In genomic region chr3:32437898-32438297, GRCh38 we compare ENCODE assay signal across 17 cellular contexts. TPM values are rescaled to one million over a fixed set of nuclear protein-coding genes. Genes with fewer than 3 reads are reported as not detected.
DNase-seq lines count a peak whose midpoint lies in the region; ATAC-seq, FAIRE-seq and TF ChIP-seq lines count a peak whose summit lies in the region.
"Had no signal": no experiment of that assay in that cellular context is flagged by ENCODE, and none has a peak within 500 bp of the region (broad histone marks: within the 10 kb centered on the region; RNA-seq: fewer than 3 reads in every experiment).

No MANE protein-coding gene starts in this region.

- TF ChIP-seq CTCF in natural killer cell (IDR thresholded peaks at IDR 0.05), result no peak
- no peak for TF ChIP-seq CTCF in endothelial cell of umbilical vein (IDR thresholded peaks at IDR 0.05; ENCODE audit: extremely low read depth in 1 of 2, insufficient read depth in 1 of 2, low read depth in 1 of 2, low read length in 2 of 2)
- no peak for TF ChIP-seq CTCF in type B pancreatic cell (conservative IDR thresholded peaks at IDR 0.05)

- intact Hi-C loops in natural killer cell (cut with micrococcal nuclease) (no loop called here), endothelial cell of umbilical vein (cut with micrococcal nuclease) (no loop called here)

- H3K27ac ChIP-seq in endothelial cell of umbilical vein (ENCODE audit: insufficient read depth, low read depth, low read length), result no peak overlapping the region
- H3K27ac ChIP-seq: parathyroid adenoma, tibial artery had no signal

- peaks cover 28% of the 10 kb centered on the region for H3K79me2 ChIP-seq in endothelial cell of umbilical vein (ENCODE audit: control insufficient read depth, insufficient read depth, low read length)
- H3K79me2 ChIP-seq: parathyroid adenoma had no signal

- CTCF ChIA-PET in T-cell (lab: Charles Lee), result interaction anchor here in 1 of 2 donors (1.5 kb wide), 1 partner anchor 29 kb away, joined by 4 read pairs; no protein-coding TSS in a partner anchor
- CTCF ChIA-PET in endothelial cell of umbilical vein (lab: Charles Lee), result interaction anchor here (1.0 to 1.8 kb wide), 4 partner anchors 12 to 63 kb away, joined by 3 to 9 read pairs (median 3); no protein-coding TSS in a partner anchor

- peak overlapping the region; percentile 27 for H3K4me3 Mint-ChIP-seq in natural killer cell treated with Interleukin-12 subunit alpha and Interleukin-12 subunit beta and Interleukin-15 and Interleukin-18, amount 100 ng/mL, for 72 hours
- no peak overlapping the region for H3K4me3 Mint-ChIP-seq in natural killer cell
- H3K4me3 Mint-ChIP-seq in T-cell, result peak overlapping the region in 1 of 3 donors; percentile 33
- no peak overlapping the region for H3K4me3 Mint-ChIP-seq in type B pancreatic cell

- TF ChIP-seq POLR2A in endothelial cell of umbilical vein (IDR thresholded peaks at IDR 0.05; ENCODE audit: low read depth, low read length), result no peak

- H3K27ac Mint-ChIP-seq in natural killer cell treated with Interleukin-12 subunit alpha and Interleukin-12 subunit beta and Interleukin-15 and Interleukin-18, amount 100 ng/mL, for 72 hours, result peak overlapping the region in 1 of 2 donors; percentile 63
- H3K27ac Mint-ChIP-seq in natural killer cell (no peak overlapping the region), T-cell (peak overlapping the region; percentile 96 to 97), type B pancreatic cell (no peak overlapping the region)

- peaks cover 33 to 43% of the 10 kb centered on the region in 2 donors for H3K4me1 Mint-ChIP-seq in natural killer cell treated with Interleukin-12 subunit alpha and Interleukin-12 subunit beta and Interleukin-15 and Interleukin-18, amount 100 ng/mL, for 72 hours (ENCODE audit: low read depth in 2 of 2)
- H3K4me1 Mint-ChIP-seq in natural killer cell (peaks cover 8 to 16% of the 10 kb centered on the region in 2 donors), T-cell (peaks cover 75 to 88% (median 83%) of the 10 kb centered on the region in 3 donors), type B pancreatic cell (ENCODE audit: unreplicated experiment) (peaks cover 7% of the 10 kb centered on the region)

- H3K27me3 Mint-ChIP-seq in natural killer cell treated with Interleukin-12 subunit alpha and Interleukin-12 subunit beta and Interleukin-15 and Interleukin-18, amount 100 ng/mL, for 72 hours, result no peaks in the 10 kb centered on the region
- H3K27me3 Mint-ChIP-seq in natural killer cell (ENCODE audit: low read depth in 2 of 2), result no peaks in the 10 kb centered on the region
- no peaks in the 10 kb centered on the region for H3K27me3 Mint-ChIP-seq in T-cell
- H3K27me3 Mint-ChIP-seq in type B pancreatic cell, result peaks cover 3% of the 10 kb centered on the region

- H3K9me3 ChIP-seq in endothelial cell of umbilical vein (replicated peaks; ENCODE audit: control insufficient read depth, insufficient read depth, low read length), result no peaks in the 10 kb centered on the region
- H3K9me3 ChIP-seq: tibial artery had no signal

- H3K4me2 ChIP-seq in endothelial cell of umbilical vein (ENCODE audit: insufficient read depth, low read length), result no peak overlapping the region

- no peak overlapping the region for H3K9ac ChIP-seq in endothelial cell of umbilical vein (replicated peaks; ENCODE audit: extremely low read depth, insufficient read depth, low read length)
- H3K9ac ChIP-seq: parathyroid adenoma had no signal

- dilution Hi-C loops in endothelial cell of umbilical vein (cut with MboI; ENCODE audit: extremely low pct_ligation_motif_present, low sequenced_read_pairs), result no loop called here

- POLR2A ChIA-PET in T-cell (lab: Charles Lee), result interaction anchor here in 1 of 2 donors (0.7 kb wide), 1 partner anchor 28 kb away, joined by 3 read pairs; no protein-coding TSS in a partner anchor
- POLR2A ChIA-PET in endothelial cell of umbilical vein (lab: Charles Lee), result no interaction called here

- H3K4me1 ChIP-seq in endothelial cell of umbilical vein (ENCODE audit: control insufficient read depth, extremely low read depth, insufficient read depth, low read length), result peaks cover 15% of the 10 kb centered on the region
- H3K4me1 ChIP-seq: parathyroid adenoma had no signal

- FAIRE-seq in endothelial cell of umbilical vein (lab: Jason Lieb, UNC), result peak; percentile 28

- no peaks in the 10 kb centered on the region for H3K9me1 ChIP-seq in endothelial cell of umbilical vein (replicated peaks; ENCODE audit: control insufficient read depth, extremely low read depth, insufficient read depth, low read length)

- no peaks in the 10 kb centered on the region for H4K20me1 ChIP-seq in endothelial cell of umbilical vein (replicated peaks; ENCODE audit: control insufficient read depth, extremely low read depth, insufficient read depth, low read length)

- H3K9me3 Mint-ChIP-seq in natural killer cell treated with Interleukin-12 subunit alpha and Interleukin-12 subunit beta and Interleukin-15 and Interleukin-18, amount 100 ng/mL, for 72 hours, result no peaks in the 10 kb centered on the region
- no peaks in the 10 kb centered on the region for H3K9me3 Mint-ChIP-seq in natural killer cell
- H3K9me3 Mint-ChIP-seq in T-cell, result no peaks in the 10 kb centered on the region
- no peaks in the 10 kb centered on the region for H3K9me3 Mint-ChIP-seq in type B pancreatic cell
- H3K9me3 Mint-ChIP-seq: activated T-cell treated with anti-CD3 and anti-CD28 coated beads, Interleukin-2, amount 50 U/mL, for 4 hours had no signal

- H3K36me3 Mint-ChIP-seq in natural killer cell treated with Interleukin-12 subunit alpha and Interleukin-12 subunit beta and Interleukin-15 and Interleukin-18, amount 100 ng/mL, for 72 hours, result no peaks in the 10 kb centered on the region
- H3K36me3 Mint-ChIP-seq in natural killer cell (no peaks in the 10 kb centered on the region), T-cell (peaks cover 19% of the 10 kb centered on the region), type B pancreatic cell (peaks cover 8% of the 10 kb centered on the region)

- no TSS peak for BruUV-seq in endothelial cell of umbilical vein (replicated peaks; lab: Mats Ljungman, UMichigan)

- no peak for ATAC-seq in natural killer cell treated with Interleukin-12 subunit alpha and Interleukin-12 subunit beta and Interleukin-15 and Interleukin-18, amount 100 ng/mL, for 72 hours
- no peak for ATAC-seq in natural killer cell
- no peak for ATAC-seq in T-cell (replicated peaks in 1 of 4)
- ATAC-seq in SK-N-SH treated with all-trans-retinoic acid at 6 μM for 48 hours, result no peak
- ATAC-seq: left lobe of liver, Right ventricle myocardium inferior had no signal

- DNase-seq in natural killer cell treated with Interleukin-12 subunit alpha and Interleukin-12 subunit beta and Interleukin-15 and Interleukin-18, amount 100 ng/mL, for 72 hours (ENCODE audit: low spot score), result no peak
- no peak for DNase-seq in natural killer cell
- DNase-seq in T-cell, result no peak
- DNase-seq in endothelial cell of umbilical vein (ENCODE audit: low read depth, low spot score), result no peak
- DNase-seq in type B pancreatic cell (ENCODE audit: extremely low spot score, unreplicated experiment), result peak; percentile 18
- DNase-seq in NCI-H82 treated with DMSO at 0.1 percent for 48 hours (lab: John Stamatoyannopoulos, UW; ENCODE audit: unreplicated experiment), result no peak
- DNase-seq in HUDEP-2 (lab: John Stamatoyannopoulos, UW; ENCODE audit: unreplicated experiment in 76 of 76), result no peak
- DNase-seq: activated T-cell treated with anti-CD3 and anti-CD28 coated beads, Interleukin-2, amount 50 U/mL, for 4 hours; anterior cingulate cortex; IMR-90; NCI-H187 treated with DMSO at 0.1 percent for 48 hours; tibial artery had no signal

- H3K4me3 ChIP-seq in endothelial cell of umbilical vein (replicated peaks in 1 of 3; ENCODE audit: insufficient read depth in 1 of 3, low read depth in 1 of 3, low read length in 3 of 3), result no peak overlapping the region
- H3K4me3 ChIP-seq: skin epidermis, tibial artery had no signal

- H3K36me3 ChIP-seq in endothelial cell of umbilical vein (ENCODE audit: control insufficient read depth in 2 of 2, extremely low read depth in 1 of 2, insufficient read depth in 2 of 2, low read length in 2 of 2), result peaks cover 0 to 4% of the 10 kb centered on the region in 2 experiments

- H3K27me3 ChIP-seq in endothelial cell of umbilical vein (ENCODE audit: control insufficient read depth in 2 of 2, insufficient read depth in 2 of 2, low read length in 2 of 2), result no peaks in the 10 kb centered on the region
- H3K27me3 ChIP-seq: tibial artery had no signal

- no peak overlapping the region for H2AFZ ChIP-seq in endothelial cell of umbilical vein (ENCODE audit: low read depth, low read length)
- H2AFZ ChIP-seq: parathyroid adenoma had no signal

TF ChIP-seq in endothelial cell of umbilical vein, 7 proteins besides CTCF, POLR2A, EP300 and RAD21 (continues in another document):
- TF ChIP-seq FOS (IDR thresholded peaks at IDR 0.05; ENCODE audit: borderline replicate concordance, insufficient read depth, low read length), result no peak
- no peak for TF ChIP-seq POLR2AphosphoS5 (IDR thresholded peaks at IDR 0.05; ENCODE audit: insufficient read depth, low read depth, low read length)
- TF ChIP-seq MYC (IDR thresholded peaks at IDR 0.05; ENCODE audit: low read depth, low read length), result no peak

RNA-seq across cellular contexts. Expression of gene CMTM7, which starts 46.2 kb away (rescaled TPM):
- total RNA-seq in natural killer cell treated with Interleukin-12 subunit alpha and Interleukin-12 subunit beta and Interleukin-15 and Interleukin-18, amount 100 ng/mL, for 72 hours, result 10 to 100 TPM; 17.5 to 34.5 TPM
- total RNA-seq in natural killer cell (10 to 100 TPM in 2 of 3 donors, 1 to 10 TPM in 1; 4.1 to 16.7 (median 12.8) TPM), T-cell (10 to 100 TPM; 40.7 to 56.7 (median 47.8) TPM), endothelial cell of umbilical vein (44.7 and 47.1 TPM in 2 replicates), type B pancreatic cell (ENCODE audit: low replicate concordance) (8.2 and 20.4 TPM in 2 replicates)
- polyA plus RNA-seq in endothelial cell of umbilical vein, result 88.5 and 102 TPM in 2 replicates
- polyA plus RNA-seq in endothelial cell of umbilical vein (2011; cell fraction: cytosol; rRNA removed), result 57.7 and 60.0 TPM in 2 replicates
- 47.1 and 64.0 TPM in 2 replicates for polyA plus RNA-seq in endothelial cell of umbilical vein (2011; cell fraction: nucleus; rRNA removed)
- 39.5 and 43.8 TPM in 2 replicates for polyA plus RNA-seq in endothelial cell of umbilical vein (2012)
- polyA minus RNA-seq in endothelial cell of umbilical vein, result 38.6 and 44.4 TPM in 2 replicates
- not detected for polyA minus RNA-seq in endothelial cell of umbilical vein (2011; cell fraction: cytosol; rRNA and poly(A)+ RNA removed)
- 25.1 and 31.4 TPM in 2 replicates for polyA minus RNA-seq in endothelial cell of umbilical vein (2011; cell fraction: nucleus; rRNA and poly(A)+ RNA removed)

Comparison
In these comparisons a context has a peak if more than half of its experiments do, and no peak if none do; other contexts are left out.
1. H3K27ac Mint-ChIP-seq: peak in T-cell (2 of 2); none in natural killer cell (0 of 2) and type B pancreatic cell (single experiment).